ENCODE assay signal across 8 cellular contexts in genomic region chr4:114384629-114385028, GRCh38.
DNase-seq lines count a peak whose midpoint lies in the region; ATAC-seq and TF ChIP-seq lines count a peak whose summit lies in the region.

No MANE protein-coding gene starts in this region.

- no peak overlapping the region for H3K9ac ChIP-seq in OCI-LY1 (ENCODE audit: low read length)

- POLR2A ChIA-PET in activated CD8-positive, alpha-beta T cell treated with anti-CD3 and anti-CD28 coated beads for 36 hours (lab: Charles Lee): no interaction called here
- POLR2A ChIA-PET in activated CD8-positive, alpha-beta T cell treated with anti-CD3 and anti-CD28 coated beads, Interleukin-2, amount 10 ng/mL, durations not matched to agents 7 days and 5 days (lab: Charles Lee): no interaction called here

- no peak overlapping the region for H2AFZ ChIP-seq in OCI-LY1 (ENCODE audit: low read length)

- H3K4me3 Mint-ChIP-seq in activated CD8-positive, alpha-beta T cell treated with anti-CD3 and anti-CD28 coated beads for 36 hours: no peak overlapping the region
- no peak overlapping the region for H3K4me3 Mint-ChIP-seq in activated CD8-positive, alpha-beta T cell treated with anti-CD3 and anti-CD28 coated beads, Interleukin-2, amount 10 ng/mL, durations not matched to agents 7 days and 5 days

- H3K9me3 ChIP-seq in OCI-LY1 (ENCODE audit: low read length) (no peaks in the 10 kb centered on the region), tibial artery (no peaks in the 10 kb centered on the region)

- peak; percentile 53 for TF ChIP-seq CTCF in activated CD8-positive, alpha-beta T cell treated with anti-CD3 and anti-CD28 coated beads for 36 hours (IDR thresholded peaks at IDR 0.05)
- peak; percentile 61 for TF ChIP-seq CTCF in OCI-LY1 (IDR thresholded peaks at IDR 0.05; ENCODE audit: low read length)
- peak; percentile 17 to 33 for TF ChIP-seq CTCF in tibial artery (IDR thresholded peaks at IDR 0.05)

- no peaks in the 10 kb centered on the region for H3K4me1 ChIP-seq in OCI-LY1 (ENCODE audit: insufficient read depth, low read length, severe bottlenecking)
- H3K4me1 ChIP-seq in tibial artery: no peaks in the 10 kb centered on the region

- H3K27ac ChIP-seq in OCI-LY1 (ENCODE audit: low read depth, low read length, poor library complexity, severe bottlenecking) (no peak overlapping the region), tibial artery (no peak overlapping the region)

- H3K79me2 ChIP-seq in OCI-LY1 (ENCODE audit: insufficient read depth, low read length): no peaks in the 10 kb centered on the region

- H3K4me2 ChIP-seq in OCI-LY1 (ENCODE audit: low read length): no peak overlapping the region

- intact Hi-C loops in activated CD8-positive, alpha-beta T cell treated with anti-CD3 and anti-CD28 coated beads for 36 hours (cut with micrococcal nuclease): loop anchor here (5.0 kb wide), 2 partner anchors 273 to 308 kb away; no protein-coding TSS in a partner anchor
- intact Hi-C loops in tibial artery (cut with DNase I; ENCODE audit: low total_unique reads) (loop anchor here (10.0 kb wide), 1 partner anchor 280 kb away; no protein-coding TSS in a partner anchor), cardiac septum (cut with DNase I) (loop anchor here (5.0 to 10.0 kb wide), 6 partner anchors 273 to 990 kb away; no protein-coding TSS in a partner anchor)

- no peaks in the 10 kb centered on the region for H3F3A ChIP-seq in OCI-LY1 (ENCODE audit: insufficient read depth, low read length)

- no peaks in the 10 kb centered on the region for H3K9me3 Mint-ChIP-seq in activated CD8-positive, alpha-beta T cell treated with anti-CD3 and anti-CD28 coated beads for 36 hours
- H3K9me3 Mint-ChIP-seq in activated CD8-positive, alpha-beta T cell treated with anti-CD3 and anti-CD28 coated beads, Interleukin-2, amount 10 ng/mL, durations not matched to agents 7 days and 5 days (ENCODE audit: insufficient read depth): no peaks in the 10 kb centered on the region

- peak; percentile 5 for DNase-seq in activated CD8-positive, alpha-beta T cell treated with anti-CD3 and anti-CD28 coated beads for 36 hours
- no peak for DNase-seq in activated CD8-positive, alpha-beta T cell treated with anti-CD3 and anti-CD28 coated beads, Interleukin-2, amount 10 ng/mL, durations not matched to agents 7 days and 5 days
- DNase-seq in fibroblast of peridontal ligament (ENCODE audit: extremely low read depth) (peak; percentile 83), tibial artery (no peak), DMS114 treated with DMSO at 0.1 percent for 48 hours (lab: John Stamatoyannopoulos, UW; ENCODE audit: unreplicated experiment) (no peak), HK-2 (ENCODE audit: unreplicated experiment) (no peak), cardiac septum (ENCODE audit: low spot score) (no peak)

- CTCF ChIA-PET in activated CD8-positive, alpha-beta T cell treated with anti-CD3 and anti-CD28 coated beads for 36 hours (lab: Charles Lee): interaction anchor here (0.7 to 2.8 kb wide), 7 partner anchors 258 to 1381 kb away, joined by 3 to 7 read pairs (median 4); no protein-coding TSS in a partner anchor
- CTCF ChIA-PET in activated CD8-positive, alpha-beta T cell treated with anti-CD3 and anti-CD28 coated beads, Interleukin-2, amount 10 ng/mL, durations not matched to agents 7 days and 5 days (lab: Charles Lee): interaction anchor here (0.6 to 1.6 kb wide), 6 partner anchors 274 to 1060 kb away, joined by 3 to 4 read pairs (median 3); no protein-coding TSS in a partner anchor

- no peaks in the 10 kb centered on the region for H3K9me2 ChIP-seq in OCI-LY1 (ENCODE audit: low read depth, low read length)

- ATAC-seq in activated CD8-positive, alpha-beta T cell treated with anti-CD3 and anti-CD28 coated beads for 36 hours: no peak
- no peak for ATAC-seq in activated CD8-positive, alpha-beta T cell treated with anti-CD3 and anti-CD28 coated beads, Interleukin-2, amount 10 ng/mL, durations not matched to agents 7 days and 5 days

- H3K27me3 Mint-ChIP-seq in activated CD8-positive, alpha-beta T cell treated with anti-CD3 and anti-CD28 coated beads for 36 hours: peaks cover 7% of the 10 kb centered on the region
- peaks cover 2% of the 10 kb centered on the region for H3K27me3 Mint-ChIP-seq in activated CD8-positive, alpha-beta T cell treated with anti-CD3 and anti-CD28 coated beads, Interleukin-2, amount 10 ng/mL, durations not matched to agents 7 days and 5 days (ENCODE audit: low read depth)

- H3K27me3 ChIP-seq in OCI-LY1 (ENCODE audit: insufficient read depth, low read length) (no peaks in the 10 kb centered on the region), tibial artery (peaks cover 0 to 3% of the 10 kb centered on the region in 2 donors)

- no peaks in the 10 kb centered on the region for H4K20me1 ChIP-seq in OCI-LY1 (ENCODE audit: insufficient read depth, low read length)

- H3K36me3 Mint-ChIP-seq in activated CD8-positive, alpha-beta T cell treated with anti-CD3 and anti-CD28 coated beads for 36 hours (ENCODE audit: low read depth): no peaks in the 10 kb centered on the region
- no peaks in the 10 kb centered on the region for H3K36me3 Mint-ChIP-seq in activated CD8-positive, alpha-beta T cell treated with anti-CD3 and anti-CD28 coated beads, Interleukin-2, amount 10 ng/mL, durations not matched to agents 7 days and 5 days (ENCODE audit: low read depth)

- no peak overlapping the region for H3K27ac Mint-ChIP-seq in activated CD8-positive, alpha-beta T cell treated with anti-CD3 and anti-CD28 coated beads for 36 hours
- no peak overlapping the region for H3K27ac Mint-ChIP-seq in activated CD8-positive, alpha-beta T cell treated with anti-CD3 and anti-CD28 coated beads, Interleukin-2, amount 10 ng/mL, durations not matched to agents 7 days and 5 days

- H3K36me3 ChIP-seq in OCI-LY1 (ENCODE audit: insufficient read depth, low read length): no peaks in the 10 kb centered on the region
- no peaks in the 10 kb centered on the region for H3K36me3 ChIP-seq in tibial artery

- no peak overlapping the region for H3K4me3 ChIP-seq in OCI-LY1 (ENCODE audit: low read depth, low read length, poor library complexity, severe bottlenecking)
- no peak overlapping the region for H3K4me3 ChIP-seq in tibial artery

- no peaks in the 10 kb centered on the region for H3K4me1 Mint-ChIP-seq in activated CD8-positive, alpha-beta T cell treated with anti-CD3 and anti-CD28 coated beads for 36 hours (ENCODE audit: low read depth)
- H3K4me1 Mint-ChIP-seq in activated CD8-positive, alpha-beta T cell treated with anti-CD3 and anti-CD28 coated beads, Interleukin-2, amount 10 ng/mL, durations not matched to agents 7 days and 5 days (ENCODE audit: low read depth): no peaks in the 10 kb centered on the region

Comparison
In these comparisons a context has a peak if more than half of its experiments do, and no peak if none do; other contexts are left out.
1. DNase-seq: peak in activated CD8-positive, alpha-beta T cell treated with anti-CD3 and anti-CD28 coated beads for 36 hours (single experiment) and fibroblast of peridontal ligament (single experiment); none in activated CD8-positive, alpha-beta T cell treated with anti-CD3 and anti-CD28 coated beads, Interleukin-2, amount 10 ng/mL, durations not matched to agents 7 days and 5 days (single experiment), tibial artery (0 of 2), DMS114 treated with DMSO at 0.1 percent for 48 hours (single experiment), HK-2 (single experiment) and cardiac septum (single experiment).
2. Peak in every context shown above with its lines, with median percentiles within 50 percentile points of each other: CTCF ChIP-seq.